In the genomic region with DNA sequence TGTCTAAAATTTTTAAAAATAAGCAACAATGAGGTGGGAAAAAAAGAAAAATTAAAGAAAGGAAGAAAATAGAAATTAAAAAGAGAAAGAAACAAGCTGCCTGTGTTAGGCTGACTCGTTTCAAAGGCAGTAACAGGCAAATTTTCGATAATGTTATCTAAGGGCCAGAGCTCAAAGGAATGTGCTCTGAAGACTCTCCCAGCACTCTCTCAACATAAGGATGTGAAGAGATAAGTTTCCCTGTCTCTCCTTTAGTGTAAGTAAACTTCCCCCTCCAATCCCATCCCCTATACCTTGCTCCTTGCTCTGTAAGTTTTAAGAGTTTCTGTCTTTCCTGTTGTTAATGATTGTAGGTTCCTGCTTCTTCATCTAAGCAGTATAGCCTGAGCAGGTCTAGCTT, we compare ENCODE assay signal across 19 cellular contexts.
A peak's percentile ranks its signal among the peaks of the same experiment; 100 is the strongest.
DNase-seq lines count a peak whose midpoint lies in the region; TF ChIP-seq lines count a peak whose summit lies in the region.
"Had no signal": no experiment of that assay in that cellular context is flagged by ENCODE, and none has a peak within 500 bp of the region (broad histone marks: within the 10 kb centered on the region; RNA-seq: fewer than 3 reads in every experiment).

No MANE protein-coding gene starts in this region.

- no peaks in the 10 kb centered on the region; the same call in 1 of the 2 replicates for H3K9me3 ChIP-seq in Karpas-422 (ENCODE audit: low read length)
- H3K9me3 ChIP-seq in endodermal cell (ENCODE audit: control insufficient read depth, low read length), result no peaks in the 10 kb centered on the region
- no peaks in the 10 kb centered on the region for H3K9me3 ChIP-seq in mesodermal cell (ENCODE audit: control insufficient read depth, low read length)
- H3K9me3 ChIP-seq: BLaER1, HAP-1, SK-N-SH had no signal

- H3K9me3 Mint-ChIP-seq in endodermal cell, result peaks cover 5% of the 10 kb centered on the region
- H3K9me3 Mint-ChIP-seq: CD8-positive, alpha-beta T cell had no signal

- no peaks in the 10 kb centered on the region for H3K79me2 ChIP-seq in Karpas-422 (ENCODE audit: low read length)

- H3K27me3 ChIP-seq in Karpas-422 (ENCODE audit: low read length) (no peaks in the 10 kb centered on the region), endodermal cell (ENCODE audit: control insufficient read depth, insufficient read depth, low read length, poor library complexity, severe bottlenecking) (no peaks in the 10 kb centered on the region)

- peak overlapping the region; percentile 84 for H3K27ac Mint-ChIP-seq in endodermal cell
- H3K27ac Mint-ChIP-seq: CD8-positive, alpha-beta T cell had no signal

- peak overlapping the region; percentile 42; the same call in 1 of the 2 replicates for H2AFZ ChIP-seq in Karpas-422 (ENCODE audit: low read length)

- H3K36me3 Mint-ChIP-seq in endodermal cell (ENCODE audit: low read depth), result no peaks in the 10 kb centered on the region
- H3K36me3 Mint-ChIP-seq: CD8-positive, alpha-beta T cell had no signal

- no peak overlapping the region for H3K4me2 ChIP-seq in Karpas-422 (ENCODE audit: low read depth, low read length, poor library complexity, severe bottlenecking)
- H3K4me2 ChIP-seq: BLaER1, SK-N-SH had no signal

- no peak overlapping the region for H3K4me3 Mint-ChIP-seq in endodermal cell
- H3K4me3 Mint-ChIP-seq: CD8-positive, alpha-beta T cell had no signal

- WGBS in endodermal cell (ENCODE audit: insufficient coverage in 1 of 2, insufficient read length in 1 of 2), 2 experiments, result 58% methylated on average over 2 of the region's 2 CpGs; no CpG with 5 or more reads in 1 of the 2 experiments
- 100% methylated on average over 1 of the region's 2 CpGs; no CpG with 5 or more reads in 1 of the 2 experiments for WGBS in mesodermal cell (ENCODE audit: insufficient coverage in 2 of 2), 2 experiments

- H3K9me2 ChIP-seq in Karpas-422 (replicated peaks; ENCODE audit: insufficient read depth, low read length), result no peaks in the 10 kb centered on the region
- H3K9me2 ChIP-seq: SK-N-SH had no signal

- H3K27me3 Mint-ChIP-seq in endodermal cell (ENCODE audit: insufficient read depth), result no peaks in the 10 kb centered on the region

- H3K4me3 ChIP-seq in Karpas-422 (ENCODE audit: low read length) (no peak overlapping the region), endodermal cell (ENCODE audit: low read length) (no peak overlapping the region), mesodermal cell (ENCODE audit: extremely low read depth, insufficient read depth, low read length, poor library complexity, severe bottlenecking) (no peak overlapping the region)
- H3K4me3 ChIP-seq: BLaER1, HAP-1 had no signal

- no peak for DNase-seq in Karpas-422
- no peak for DNase-seq in endodermal cell
- DNase-seq in NCI-H1694 treated with DMSO at 0.1 percent for 48 hours (lab: John Stamatoyannopoulos, UW), result no peak
- DNase-seq in mucosa of gallbladder (ENCODE audit: low spot score), result no peak
- DNase-seq in ACHN, result no peak
- DNase-seq in AG08395 (ENCODE audit: low spot score), result no peak
- DNase-seq: CD8-positive, alpha-beta T cell; DMS53; MV-4-11; NCI-H187; NCI-H2227 treated with DMSO at 0.1 percent for 48 hours; NCI-H524; NCI-H82; SHP77; SK-N-SH had no signal

- H4K20me1 ChIP-seq in Karpas-422 (ENCODE audit: insufficient read depth, low read depth, low read length), result no peaks in the 10 kb centered on the region
- H4K20me1 ChIP-seq: BLaER1 had no signal

- in situ Hi-C loops in ACHN (cut with HindIII; ENCODE audit: low pct_ligation_motif_present, low pct_unique_long_range_greater_than_20kb, low sequenced_read_pairs), result no loop called here

- H3K36me3 ChIP-seq in Karpas-422 (ENCODE audit: insufficient read depth, low read length) (no peaks in the 10 kb centered on the region), endodermal cell (ENCODE audit: control insufficient read depth, insufficient read depth, low read length) (no peaks in the 10 kb centered on the region), mesodermal cell (ENCODE audit: control insufficient read depth, insufficient read depth, low read length) (no peaks in the 10 kb centered on the region)
- H3K36me3 ChIP-seq: BLaER1, HAP-1 had no signal

- peaks cover 3% of the 10 kb centered on the region for H3K4me1 Mint-ChIP-seq in endodermal cell

- H3K27ac ChIP-seq in 22Rv1, result peak overlapping the region; percentile 26
- H3K27ac ChIP-seq in Karpas-422 (ENCODE audit: low read length), result no peak overlapping the region
- H3K27ac ChIP-seq in endodermal cell (ENCODE audit: low read depth, low read length), result no peak overlapping the region
- peak overlapping the region; percentile 84 for H3K27ac ChIP-seq in mesodermal cell (ENCODE audit: low read depth, low read length, severe bottlenecking)
- H3K27ac ChIP-seq: BLaER1 had no signal

- no peaks in the 10 kb centered on the region for H3K4me1 ChIP-seq in Karpas-422 (ENCODE audit: low read length)
- H3K4me1 ChIP-seq in endodermal cell (ENCODE audit: control insufficient read depth, insufficient read depth, low read length), result no peaks in the 10 kb centered on the region
- peaks cover 6% of the 10 kb centered on the region for H3K4me1 ChIP-seq in mesodermal cell (ENCODE audit: control insufficient read depth, insufficient read depth, low read length, poor library complexity, severe bottlenecking)
- H3K4me1 ChIP-seq: BLaER1, HAP-1 had no signal

- TF ChIP-seq CTCF in 22Rv1 (IDR thresholded peaks at IDR 0.05), result no peak
- TF ChIP-seq CTCF in endodermal cell (conservative IDR thresholded peaks at IDR 0.05), result no peak

- no peak overlapping the region for H3K9ac ChIP-seq in Karpas-422 (ENCODE audit: low read length)
- no peak overlapping the region for H3K9ac ChIP-seq in endodermal cell (ENCODE audit: extremely low read depth, low read length, poor library complexity, severe bottlenecking)
- H3K9ac ChIP-seq: BLaER1, SK-N-SH had no signal

Comparison
In these comparisons a context has a peak if more than half of its experiments do, and no peak if none do; other contexts are left out.
1. H3K27ac ChIP-seq: peak in 22Rv1 (single experiment) and mesodermal cell (single experiment); none in Karpas-422 (single experiment) and endodermal cell (single experiment).